10 cellular contexts compared by ENCODE assay signal in the genomic region with DNA sequence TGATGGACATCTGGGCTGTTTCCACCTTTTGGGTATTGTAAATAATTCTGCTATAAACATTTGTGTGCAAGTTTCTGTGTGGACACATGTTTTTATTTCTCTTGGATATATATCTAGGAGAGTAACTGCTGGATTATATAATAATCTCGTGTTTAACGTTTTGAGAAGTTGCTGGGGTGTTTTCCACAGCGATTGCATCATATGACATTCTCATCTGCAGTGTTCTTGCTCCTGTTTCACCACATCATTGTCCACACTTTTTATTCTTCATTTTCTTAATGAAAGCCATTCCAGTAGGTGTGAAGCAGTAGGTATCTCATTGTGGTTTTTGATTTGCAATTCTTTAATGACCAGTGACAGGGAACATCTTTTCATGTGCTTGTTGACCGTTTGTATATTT. TPM values are rescaled to one million over a fixed set of nuclear protein-coding genes. Genes with fewer than 3 reads are reported as not detected.
"Had no signal": no experiment of that assay in that cellular context is flagged by ENCODE, and none has a peak within 500 bp of the region (broad histone marks: within the 10 kb centered on the region; RNA-seq: fewer than 3 reads in every experiment).

No MANE protein-coding gene starts in this region.

- ATAC-seq: HCT116 had no signal

- H2AFZ ChIP-seq: GM23248 had no signal

- H3K9me3 ChIP-seq: HAP-1 had no signal

- DNase-seq: GM23248, GOT3, H7, HFFc6, KG1 had no signal

- H3K9ac ChIP-seq: GM23248 had no signal

- H3K4me3 ChIP-seq: GM23248, HAP-1 had no signal

- H3K4me1 ChIP-seq: HAP-1 had no signal

- H3K36me3 ChIP-seq: HAP-1 had no signal

- H3K27ac ChIP-seq: GM23248, HL-60 had no signal

RNA-seq across cellular contexts. Expression of gene ALKAL2, which starts 56.9 kb away (rescaled TPM):
- total RNA-seq: GM23248, H4, HFFc6, HT1080 had no signal
- polyA plus RNA-seq: GM23248 had no signal
